In the genomic region with DNA sequence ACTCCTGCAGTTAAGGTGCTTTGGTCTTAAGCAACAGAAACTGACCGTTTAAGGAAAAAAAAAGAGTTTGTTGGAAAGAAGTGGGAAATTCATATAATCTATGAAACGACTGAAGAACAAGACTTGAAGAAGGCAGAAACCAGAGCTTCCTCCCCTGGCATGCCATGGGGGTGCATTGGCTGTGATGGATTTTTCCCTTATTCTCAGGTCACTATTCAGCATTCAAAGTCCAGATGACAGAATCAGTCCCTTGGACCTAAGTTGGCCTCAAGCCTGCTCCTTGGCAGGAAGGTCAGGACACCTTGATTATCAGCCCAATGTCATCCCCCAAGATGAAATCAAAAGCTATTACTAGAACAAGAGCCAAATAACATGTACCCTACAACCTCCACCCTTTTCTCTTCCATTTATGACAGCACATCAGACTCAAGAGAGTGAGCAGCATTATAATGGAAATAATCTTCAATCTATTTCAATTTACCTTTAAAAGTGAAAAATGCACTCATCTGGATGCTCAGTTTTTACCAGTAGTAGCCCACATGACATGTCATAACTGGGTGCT, we compare ENCODE assay signal across 9 cellular contexts. TPM values are rescaled to one million over a fixed set of nuclear protein-coding genes. Genes with fewer than 3 reads are reported as not detected.
A peak's percentile ranks its signal among the peaks of the same experiment; 100 is the strongest.
DNase-seq lines count a peak whose midpoint lies in the region; ATAC-seq, FAIRE-seq and TF ChIP-seq lines count a peak whose summit lies in the region.
"Had no signal": no experiment of that assay in that cellular context is flagged by ENCODE, and none has a peak within 500 bp of the region (broad histone marks: within the 10 kb centered on the region; RNA-seq: fewer than 3 reads in every experiment).

No MANE protein-coding gene starts in this region.

- peak overlapping the region in 1 of 2 experiments; percentile 33; a peak in 1 of 4 replicates for H4K8ac ChIP-seq in IMR-90 (ENCODE audit: low read depth in 2 of 2, low read length in 2 of 2)

- H3K23ac ChIP-seq in IMR-90 (ENCODE audit: low read depth, low read length): no peak overlapping the region

- no peak overlapping the region; the same call in 1 of the 2 replicates for H3K9ac ChIP-seq in IMR-90 (ENCODE audit: low read depth, low read length)
- peak overlapping the region in 1 of 2 donors; percentile 41 for H3K9ac ChIP-seq in kidney (ENCODE audit: low read length in 2 of 2)

- H2BK15ac ChIP-seq in IMR-90 (ENCODE audit: low read depth, low read length): peak overlapping the region; percentile 57; the same call in 1 of the 3 replicates

- no peaks in the 10 kb centered on the region for H3K36me3 Mint-ChIP-seq in activated T-helper 2 cell treated with anti-CD3 and anti-CD28 coated beads, Interferon-gamma antibody, Interleukin-2, Interleukin-4, amounts not matched to agents 10 μg/mL and 5 μg/mL and 100 μg/mL, durations not matched to agents 14 hours and 24 hours and 36 hours (ENCODE audit: low read depth)
- peaks cover 12% of the 10 kb centered on the region for H3K36me3 Mint-ChIP-seq in stimulated activated effector memory CD8-positive, alpha-beta T cell treated with anti-CD3 and anti-CD28 coated beads, Interleukin-12 subunit alpha, Interleukin-12 subunit beta, amount 100 ng/mL, for 72 hours

- H4K91ac ChIP-seq in IMR-90 (ENCODE audit: insufficient read depth, low read depth, low read length): peak overlapping the region; percentile 25; the same call in 1 of the 2 replicates

- H2BK20ac ChIP-seq in IMR-90 (ENCODE audit: low read depth, low read length): peak overlapping the region; percentile 66

- H3K27ac ChIP-seq in IMR-90 (ENCODE audit: insufficient read depth, low read length) (no peak overlapping the region), kidney (ENCODE audit: low read depth in 2 of 2, low read length in 2 of 2) (peak overlapping the region; percentile 50 to 68)
- H3K27ac ChIP-seq: HL-60, neutrophil had no signal

- peaks cover 30% of the 10 kb centered on the region for H3K27me3 Mint-ChIP-seq in activated T-helper 2 cell treated with anti-CD3 and anti-CD28 coated beads, Interferon-gamma antibody, Interleukin-2, Interleukin-4, amounts not matched to agents 10 μg/mL and 5 μg/mL and 100 μg/mL, durations not matched to agents 14 hours and 24 hours and 36 hours (ENCODE audit: low read depth)

- H2AK9ac ChIP-seq in IMR-90 (replicated peaks; ENCODE audit: low read depth, low read length, poor library complexity): peak overlapping the region; percentile 57

- H3K9me3 ChIP-seq in IMR-90 (ENCODE audit: control insufficient read depth, insufficient read depth, low read length) (no peaks in the 10 kb centered on the region), kidney (ENCODE audit: control insufficient read depth in 1 of 2, low read length in 2 of 2) (no peaks in the 10 kb centered on the region)
- H3K9me3 ChIP-seq: neutrophil had no signal

- H3K4me1 Mint-ChIP-seq in activated T-helper 2 cell treated with anti-CD3 and anti-CD28 coated beads, Interferon-gamma antibody, Interleukin-2, Interleukin-4, amounts not matched to agents 10 μg/mL and 5 μg/mL and 100 μg/mL, durations not matched to agents 14 hours and 24 hours and 36 hours (ENCODE audit: low read depth): peaks cover 11% of the 10 kb centered on the region
- peaks cover 23% of the 10 kb centered on the region for H3K4me1 Mint-ChIP-seq in stimulated activated effector memory CD8-positive, alpha-beta T cell treated with anti-CD3 and anti-CD28 coated beads, Interleukin-12 subunit alpha, Interleukin-12 subunit beta, amount 100 ng/mL, for 72 hours

- H3K56ac ChIP-seq in IMR-90 (ENCODE audit: extremely low read depth, insufficient read depth, low read length): no peak overlapping the region

- DNase-seq in IMR-90 (no peak), kidney (no peak), GM19240 (ENCODE audit: insufficient read length, low spot score) (no peak), hypothalamus (lab: John Stamatoyannopoulos, UW) (no peak), left lobe of liver (ENCODE audit: low spot score) (no peak)
- DNase-seq in activated T-helper 2 cell treated with anti-CD3 and anti-CD28 coated beads, Interferon-gamma antibody, Interleukin-2, Interleukin-4, amounts not matched to agents 10 μg/mL and 5 μg/mL and 100 μg/mL, durations not matched to agents 14 hours and 24 hours and 36 hours (ENCODE audit: low spot score): no peak
- DNase-seq in stimulated activated effector memory CD8-positive, alpha-beta T cell treated with anti-CD3 and anti-CD28 coated beads, Interleukin-12 subunit alpha, Interleukin-12 subunit beta, amount 100 ng/mL, for 72 hours (ENCODE audit: low spot score in 2 of 2): no peak

- intact Hi-C loops in IMR-90 (cut with micrococcal nuclease) (no loop called here), kidney (cut with DNase I) (no loop called here)
- intact Hi-C loops in activated T-helper 2 cell treated with anti-CD3 and anti-CD28 coated beads, Interferon-gamma antibody, Interleukin-2, Interleukin-4, amounts not matched to agents 10 μg/mL and 5 μg/mL and 100 μg/mL, durations not matched to agents 14 hours and 24 hours and 36 hours (cut with micrococcal nuclease): loop anchor here (5.0 kb wide), 1 partner anchor 148 kb away; the partner anchor contains the start of gene KIF21B

- no peak for TF ChIP-seq RAD21 in IMR-90 (IDR thresholded peaks at IDR 0.05; ENCODE audit: low read length)

- H3K79me1 ChIP-seq in IMR-90 (ENCODE audit: low read depth in 1 of 2, low read length in 2 of 2): no peaks in the 10 kb centered on the region

- no peak overlapping the region for H2BK5ac ChIP-seq in IMR-90 (ENCODE audit: low read depth, low read length, poor library complexity, severe bottlenecking)

- no peak overlapping the region for H4K5ac ChIP-seq in IMR-90 (ENCODE audit: low read depth, low read length)

- WGBS in IMR-90 (ENCODE audit: extremely low coverage in 2 of 2, insufficient read length in 1 of 2), 2 experiments: no CpG with 5 or more reads among the region's 2 CpGs

- POLR2A ChIA-PET in IMR-90 (lab: Charles Lee; ENCODE audit: unreplicated experiment): no interaction called here

- in situ Hi-C loops in IMR-90 (cut with MboI; ENCODE audit: low sequenced_read_pairs): no loop called here

- peak overlapping the region; percentile 42; the same call in 1 of the 2 replicates for H3K4ac ChIP-seq in IMR-90 (ENCODE audit: low read depth, low read length)

- ATAC-seq in IMR-90 (ENCODE audit: low read depth) (no peak), left lobe of liver (no peak)
- no peak for ATAC-seq in stimulated activated effector memory CD8-positive, alpha-beta T cell treated with anti-CD3 and anti-CD28 coated beads, Interleukin-12 subunit alpha, Interleukin-12 subunit beta, amount 100 ng/mL, for 72 hours

- peak overlapping the region; percentile 44 for H3K4me3 Mint-ChIP-seq in activated T-helper 2 cell treated with anti-CD3 and anti-CD28 coated beads, Interferon-gamma antibody, Interleukin-2, Interleukin-4, amounts not matched to agents 10 μg/mL and 5 μg/mL and 100 μg/mL, durations not matched to agents 14 hours and 24 hours and 36 hours (ENCODE audit: low read depth)
- H3K4me3 Mint-ChIP-seq in stimulated activated effector memory CD8-positive, alpha-beta T cell treated with anti-CD3 and anti-CD28 coated beads, Interleukin-12 subunit alpha, Interleukin-12 subunit beta, amount 100 ng/mL, for 72 hours: peak overlapping the region; percentile 78

- CTCF ChIA-PET in IMR-90 (lab: Yijun Ruan, JAX): interaction anchor here (0.9 kb wide), 1 partner anchor 11 kb away, joined by 3 read pairs; no protein-coding TSS in a partner anchor

- H2AFZ ChIP-seq in IMR-90 (replicated peaks; ENCODE audit: low read length, poor library complexity): peak overlapping the region; percentile 93

- no peak overlapping the region for H3K14ac ChIP-seq in IMR-90 (replicated peaks; ENCODE audit: low read depth, low read length)

- no peak for FAIRE-seq in kidney (lab: Jason Lieb, UNC)

- H3K18ac ChIP-seq in IMR-90 (ENCODE audit: low read depth, low read length): no peak overlapping the region

- BruUV-seq in IMR-90 (replicated peaks; lab: Mats Ljungman, UMichigan): no TSS peak

- no peak overlapping the region for H3K27ac Mint-ChIP-seq in activated T-helper 2 cell treated with anti-CD3 and anti-CD28 coated beads, Interferon-gamma antibody, Interleukin-2, Interleukin-4, amounts not matched to agents 10 μg/mL and 5 μg/mL and 100 μg/mL, durations not matched to agents 14 hours and 24 hours and 36 hours
- peak overlapping the region; percentile 94 for H3K27ac Mint-ChIP-seq in stimulated activated effector memory CD8-positive, alpha-beta T cell treated with anti-CD3 and anti-CD28 coated beads, Interleukin-12 subunit alpha, Interleukin-12 subunit beta, amount 100 ng/mL, for 72 hours

- peaks cover 3% of the 10 kb centered on the region for H3K9me1 ChIP-seq in IMR-90 (ENCODE audit: insufficient read depth, low read length)

- H3K4me3 ChIP-seq in IMR-90 (ENCODE audit: insufficient read depth, low read depth, low read length) (peak overlapping the region; percentile 5; the same call in 1 of the 2 replicates), kidney (ENCODE audit: low read length in 2 of 2) (peak overlapping the region; percentile 49 to 82)

- dilution Hi-C loops in IMR-90 (cut with HindIII; ENCODE audit: low sequenced_read_pairs, unreplicated experiment): no loop called here

- no peak for TF ChIP-seq POLR2A in IMR-90 (IDR thresholded peaks at IDR 0.05; ENCODE audit: low read depth, low read length)

- H3K36me3 ChIP-seq in IMR-90 (ENCODE audit: control insufficient read depth, insufficient read depth, low read length): no peaks in the 10 kb centered on the region
- no peaks in the 10 kb centered on the region for H3K36me3 ChIP-seq in kidney (ENCODE audit: control insufficient read depth in 1 of 2, insufficient read depth in 2 of 2, low read length in 2 of 2)
- H3K36me3 ChIP-seq: neutrophil had no signal

- H3K4me2 ChIP-seq in IMR-90 (ENCODE audit: low read depth, low read length): peak overlapping the region; percentile 55

- no peaks in the 10 kb centered on the region for H3K9me3 Mint-ChIP-seq in activated T-helper 2 cell treated with anti-CD3 and anti-CD28 coated beads, Interferon-gamma antibody, Interleukin-2, Interleukin-4, amounts not matched to agents 10 μg/mL and 5 μg/mL and 100 μg/mL, durations not matched to agents 14 hours and 24 hours and 36 hours
- H3K9me3 Mint-ChIP-seq in stimulated activated effector memory CD8-positive, alpha-beta T cell treated with anti-CD3 and anti-CD28 coated beads, Interleukin-12 subunit alpha, Interleukin-12 subunit beta, amount 100 ng/mL, for 72 hours: no peaks in the 10 kb centered on the region

- H2BK120ac ChIP-seq in IMR-90 (ENCODE audit: low read depth, low read length): peak overlapping the region; percentile 33

- H4K20me1 ChIP-seq in IMR-90 (ENCODE audit: insufficient read depth, low read length): no peaks in the 10 kb centered on the region

- TF ChIP-seq CTCF in IMR-90 (conservative IDR thresholded peaks at IDR 0.05; ENCODE audit: low read depth, low read length) (no peak), kidney (IDR thresholded peaks at IDR 0.05; ENCODE audit: borderline replicate concordance, extremely low read depth, insufficient read depth) (no peak)

- H3K27me3 ChIP-seq in IMR-90 (ENCODE audit: control insufficient read depth, insufficient read depth, low read length): peaks cover 9% of the 10 kb centered on the region

- H3K4me1 ChIP-seq in IMR-90 (ENCODE audit: control insufficient read depth, insufficient read depth, low read length) (0 out of 2 replicates have a peak, but pooled peaks cover 2% of the 10 kb centered on the region), kidney (ENCODE audit: control insufficient read depth in 1 of 2, insufficient read depth in 1 of 2, low read depth in 1 of 2, low read length in 2 of 2) (peaks cover 8% of the 10 kb centered on the region in 2 donors)

- H2AK5ac ChIP-seq in IMR-90 (ENCODE audit: low read depth, low read length): peak overlapping the region; percentile 51

RNA-seq across cellular contexts. Expression of gene TMEM9, which starts 15.8 kb away (rescaled TPM):
- total RNA-seq in IMR-90 (2012; rRNA removed) (62.8 and 76.7 TPM in 2 replicates), kidney (81.9 TPM), left lobe of liver (41.2 TPM)
- polyA plus RNA-seq in IMR-90 (2012; rRNA removed) (97.0 and 107 TPM in 2 replicates), kidney (ENCODE audit: insufficient read depth, low read depth, low replicate concordance) (166 TPM)
- polyA plus RNA-seq in IMR-90 (2012; cell fraction: cytosol; rRNA removed): 60.6 and 115 TPM in 2 replicates
- 66.7 and 97.2 TPM in 2 replicates for polyA plus RNA-seq in IMR-90 (2012; cell fraction: nucleus; rRNA removed; ENCODE audit: low replicate concordance)
- total RNA-seq in activated T-helper 2 cell treated with anti-CD3 and anti-CD28 coated beads, Interferon-gamma antibody, Interleukin-2, Interleukin-4, amounts not matched to agents 10 μg/mL and 5 μg/mL and 100 μg/mL, durations not matched to agents 14 hours and 24 hours and 36 hours: 14.9 and 16.9 TPM in 2 replicates

RNA-seq across cellular contexts. Expression of gene IGFN1, which starts 20.6 kb away (rescaled TPM):
- total RNA-seq in IMR-90 (2012; rRNA removed) (not detected in 2 replicates), kidney (2.8 TPM), left lobe of liver (not detected)
- polyA plus RNA-seq in IMR-90 (2012; rRNA removed) (0.04 and 0.05 TPM in 2 replicates), kidney (ENCODE audit: insufficient read depth, low read depth, low replicate concordance) (not detected)
- 0.01 TPM in 1 of 2 replicates, not detected in the other for polyA plus RNA-seq in IMR-90 (2012; cell fraction: cytosol; rRNA removed)
- 0.18 and 0.49 TPM in 2 replicates for polyA plus RNA-seq in IMR-90 (2012; cell fraction: nucleus; rRNA removed; ENCODE audit: low replicate concordance)
- not detected in 2 replicates for total RNA-seq in activated T-helper 2 cell treated with anti-CD3 and anti-CD28 coated beads, Interferon-gamma antibody, Interleukin-2, Interleukin-4, amounts not matched to agents 10 μg/mL and 5 μg/mL and 100 μg/mL, durations not matched to agents 14 hours and 24 hours and 36 hours

RNA-seq across cellular contexts. Expression of gene ASCL5, which starts 43.1 kb away (rescaled TPM):
- total RNA-seq in IMR-90 (2012; rRNA removed) (not detected in 2 replicates), kidney (not detected), left lobe of liver (not detected)
- polyA plus RNA-seq in IMR-90 (2012; rRNA removed) (not detected in 2 replicates), kidney (ENCODE audit: insufficient read depth, low read depth, low replicate concordance) (not detected)
- polyA plus RNA-seq in IMR-90 (2012; cell fraction: cytosol; rRNA removed): not detected in 2 replicates
- polyA plus RNA-seq in IMR-90 (2012; cell fraction: nucleus; rRNA removed; ENCODE audit: low replicate concordance): 0.12 TPM in 1 of 2 replicates, not detected in the other
- not detected in 2 replicates for total RNA-seq in activated T-helper 2 cell treated with anti-CD3 and anti-CD28 coated beads, Interferon-gamma antibody, Interleukin-2, Interleukin-4, amounts not matched to agents 10 μg/mL and 5 μg/mL and 100 μg/mL, durations not matched to agents 14 hours and 24 hours and 36 hours

RNA-seq across cellular contexts. Expression of gene CACNA1S, which starts 57.8 kb away (rescaled TPM):
- not detected in 2 replicates for total RNA-seq in IMR-90 (2012; rRNA removed)
- polyA plus RNA-seq in IMR-90 (2012; rRNA removed): not detected in 2 replicates
- polyA plus RNA-seq in IMR-90 (2012; cell fraction: cytosol; rRNA removed): not detected in 2 replicates
- polyA plus RNA-seq in IMR-90 (2012; cell fraction: nucleus; rRNA removed; ENCODE audit: low replicate concordance): not detected in 2 replicates
- total RNA-seq in activated T-helper 2 cell treated with anti-CD3 and anti-CD28 coated beads, Interferon-gamma antibody, Interleukin-2, Interleukin-4, amounts not matched to agents 10 μg/mL and 5 μg/mL and 100 μg/mL, durations not matched to agents 14 hours and 24 hours and 36 hours: not detected in 2 replicates
- total RNA-seq in kidney: not detected
- polyA plus RNA-seq in kidney (ENCODE audit: insufficient read depth, low read depth, low replicate concordance): 0.41 TPM
- total RNA-seq in left lobe of liver: not detected
